ENCODE assay signal across 8 cellular contexts in genomic region chr3:120450914-120451669, GRCh38. TPM values are rescaled to one million over a fixed set of nuclear protein-coding genes. Genes with fewer than 3 reads are reported as not detected.
A peak's percentile ranks its signal among the peaks of the same experiment; 100 is the strongest.
DNase-seq lines count a peak whose midpoint lies in the region; ATAC-seq and TF ChIP-seq lines count a peak whose summit lies in the region.

FSTL1 (minus strand) TSS chr3:120450992; CDS start chr3:120450746, 246 bp downstream.

- DNase-seq in GM23248, result peak; percentile 69
- DNase-seq in SK-N-SH, result peak; percentile 91
- no peak for DNase-seq in esophagus muscularis mucosa (ENCODE audit: extremely low spot score)
- DNase-seq in mucosa of descending colon, result peak; percentile 33 to 68 (median 40)
- DNase-seq in upper lobe of right lung, result peak; percentile 62
- no peak for DNase-seq in NCI-H1417 (lab: John Stamatoyannopoulos, UW)
- no peak for DNase-seq in SHP77 treated with DMSO at 0.1 percent for 48 hours (lab: John Stamatoyannopoulos, UW)

- POLR2A ChIA-PET in SK-N-SH (lab: Yijun Ruan, JAX), result interaction anchor here (0.7 to 1.5 kb wide), 2 partner anchors 16 to 34 kb away, joined by 3 read pairs; no protein-coding TSS in a partner anchor

- peak within 1 kb of the TSS; percentile 99 for H3K4me2 ChIP-seq in GM23248 (ENCODE audit: unreplicated experiment)
- peak within 1 kb of the TSS; percentile 93 for H3K4me2 ChIP-seq in SK-N-SH

- TF ChIP-seq EP300 in SK-N-SH (IDR thresholded peaks at IDR 0.05; ENCODE audit: borderline replicate concordance in 1 of 2, low read depth in 1 of 2, low read length in 1 of 2) (no peak), esophagus muscularis mucosa (IDR thresholded peaks at IDR 0.05) (no peak)

- no peaks in the 10 kb centered on the region for H3K27me3 ChIP-seq in GM23248 (replicated peaks; ENCODE audit: insufficient read depth)
- H3K27me3 ChIP-seq in SK-N-SH (ENCODE audit: insufficient read depth), result no peaks in the 10 kb centered on the region
- no peaks in the 10 kb centered on the region for H3K27me3 ChIP-seq in esophagus muscularis mucosa
- H3K27me3 ChIP-seq in upper lobe of right lung, result peaks cover 8% of the 10 kb centered on the region

- H3K9me3 ChIP-seq in GM23248 (ENCODE audit: low read depth) (no peaks in the 10 kb centered on the region), SK-N-SH (no peaks in the 10 kb centered on the region), esophagus muscularis mucosa (no peaks in the 10 kb centered on the region), mucosa of descending colon (no peaks in the 10 kb centered on the region), upper lobe of right lung (no peaks in the 10 kb centered on the region)

- peaks cover 22% of the 10 kb centered on the region for H3K4me1 ChIP-seq in GM23248 (ENCODE audit: insufficient read depth)
- H3K4me1 ChIP-seq in SK-N-SH (ENCODE audit: control insufficient read depth in 1 of 2, insufficient read depth in 2 of 2, low read depth in 1 of 2, low read length in 1 of 2), result peaks cover 23 to 24% of the 10 kb centered on the region in 2 experiments
- H3K4me1 ChIP-seq in esophagus muscularis mucosa, result peaks cover 37 to 44% (median 42%) of the 10 kb centered on the region in 4 donors
- H3K4me1 ChIP-seq in mucosa of descending colon (ENCODE audit: low read depth), result peaks cover 15% of the 10 kb centered on the region
- peaks cover 11% of the 10 kb centered on the region for H3K4me1 ChIP-seq in upper lobe of right lung

- ATAC-seq in mucosa of descending colon (peak; percentile 44), upper lobe of right lung (peak; percentile 77), HG03460 (IDR thresholded peaks at IDR 0.05; ENCODE audit: unreplicated experiment) (no peak)

- H3K36me3 ChIP-seq in GM23248 (ENCODE audit: low read depth), result peaks cover 20% of the 10 kb centered on the region
- peaks cover 9 to 32% of the 10 kb centered on the region in 2 experiments for H3K36me3 ChIP-seq in SK-N-SH (replicated peaks in 1 of 2; ENCODE audit: control insufficient read depth in 1 of 2, insufficient read depth in 2 of 2, low read length in 1 of 2)
- peaks cover 0 to 10% (median 5%) of the 10 kb centered on the region in 4 donors for H3K36me3 ChIP-seq in esophagus muscularis mucosa
- H3K36me3 ChIP-seq in mucosa of descending colon (ENCODE audit: low read depth), result no peaks in the 10 kb centered on the region
- H3K36me3 ChIP-seq in upper lobe of right lung, result no peaks in the 10 kb centered on the region

- TF ChIP-seq POLR2A in esophagus muscularis mucosa (IDR thresholded peaks at IDR 0.05; ENCODE audit: low read depth), result peak; percentile 43

- H3K4me3 ChIP-seq in GM23248 (peak within 1 kb of the TSS; percentile 81), SK-N-SH (ENCODE audit: low read depth in 2 of 2, low read length in 1 of 2) (peak within 1 kb of the TSS; percentile 69 to 79), esophagus muscularis mucosa (peak within 1 kb of the TSS; percentile 67 to 98 (median 91)), mucosa of descending colon (peak within 1 kb of the TSS; percentile 29), upper lobe of right lung (peak within 1 kb of the TSS; percentile 74)

- 1 to 2% methylated on average over 21 to 57 of the region's 67 CpGs for WGBS in GM23248 (ENCODE audit: low coverage in 1 of 2, low lambda C conversion rate in 2 of 2, missing lambda C conversion rate in 2 of 2), 2 experiments
- 49% methylated on average over 34 of the region's 67 CpGs for WGBS in SK-N-SH (ENCODE audit: low lambda C conversion rate)
- 7% methylated on average over 5 of the region's 67 CpGs for WGBS in esophagus muscularis mucosa

- CTCF ChIA-PET in SK-N-SH (lab: Yijun Ruan, JAX), result interaction anchor here (0.5 to 2.2 kb wide), 3 partner anchors 11 to 104 kb away, joined by 3 to 8 read pairs (median 5); no protein-coding TSS in a partner anchor

- H4K20me1 ChIP-seq in GM23248 (ENCODE audit: insufficient read depth), result no peaks in the 10 kb centered on the region; the same call in 1 of the 2 replicates
- peaks cover 30% of the 10 kb centered on the region for H4K20me1 ChIP-seq in SK-N-SH (ENCODE audit: insufficient read depth)

- H2AFZ ChIP-seq in GM23248 (peak within 1 kb of the TSS; percentile 69), SK-N-SH (ENCODE audit: low read depth) (peak within 1 kb of the TSS; percentile 73)

- peak within 1 kb of the TSS; percentile 84 for H3K27ac ChIP-seq in GM23248
- H3K27ac ChIP-seq in SK-N-SH (ENCODE audit: low read depth in 2 of 2, low read length in 1 of 2), result peak within 1 kb of the TSS; percentile 45 to 87
- H3K27ac ChIP-seq in esophagus muscularis mucosa (replicated peaks in 1 of 4), result peak within 1 kb of the TSS; percentile 93 to 100 (median 97)
- H3K27ac ChIP-seq in upper lobe of right lung, result peak within 1 kb of the TSS; percentile 88

- intact Hi-C loops in esophagus muscularis mucosa (cut with DNase I), result loop anchor here (2.0 to 10.0 kb wide), 2 partner anchors 46 to 104 kb away; no protein-coding TSS in a partner anchor
- intact Hi-C loops in mucosa of descending colon (cut with DNase I, micrococcal nuclease), result no loop called here
- intact Hi-C loops in upper lobe of right lung (cut with DNase I), result no loop called here

- no peaks in the 10 kb centered on the region for H3K9me2 ChIP-seq in GM23248 (ENCODE audit: insufficient read depth)
- H3K9me2 ChIP-seq in SK-N-SH, result no peaks in the 10 kb centered on the region

- H3K79me2 ChIP-seq in GM23248 (ENCODE audit: insufficient read depth), result peaks cover 48% of the 10 kb centered on the region
- peaks cover 47% of the 10 kb centered on the region for H3K79me2 ChIP-seq in SK-N-SH (ENCODE audit: insufficient read depth)

- TF ChIP-seq RAD21 in SK-N-SH (IDR thresholded peaks at IDR 0.05; ENCODE audit: low read length), result no peak

- H3F3A ChIP-seq in GM23248 (ENCODE audit: insufficient read depth) (peaks cover 39% of the 10 kb centered on the region), SK-N-SH (replicated peaks; ENCODE audit: insufficient read depth) (peaks cover 13% of the 10 kb centered on the region)

- in situ Hi-C loops in GM23248 (cut with MboI), result loop anchor here (10.0 kb wide), 1 partner anchor 104 kb away; no protein-coding TSS in a partner anchor

- peak within 1 kb of the TSS; percentile 92 for H3K9ac ChIP-seq in GM23248
- H3K9ac ChIP-seq in SK-N-SH, result peak within 1 kb of the TSS; percentile 93

- TF ChIP-seq CTCF in SK-N-SH (IDR thresholded peaks at IDR 0.05) (no peak), esophagus muscularis mucosa (IDR thresholded peaks at IDR 0.05) (peak in 1 of 3 experiments; percentile 2), mucosa of descending colon (IDR thresholded peaks at IDR 0.05) (no peak), upper lobe of right lung (IDR thresholded peaks at IDR 0.05) (no peak)

TF ChIP-seq in SK-N-SH, 30 proteins besides CTCF, POLR2A, EP300 and RAD21 (continues in another document):
- TF ChIP-seq REST (IDR thresholded peaks at IDR 0.05; ENCODE audit: low read depth, low read length) (0 out of 2 replicates have a peak, but pooled peaks have one; percentile 0), RXRA (IDR thresholded peaks at IDR 0.05; ENCODE audit: borderline replicate concordance, low read depth) (no peak), NRF1 (IDR thresholded peaks at IDR 0.05; ENCODE audit: low read depth, low read length) (no peak), ZBTB33 (IDR thresholded peaks at IDR 0.05; ENCODE audit: borderline replicate concordance, low read depth) (no peak), TAF1 (IDR thresholded peaks at IDR 0.05; ENCODE audit: borderline replicate concordance, low read depth, low read length) (peak; percentile 73)

RNA-seq across cellular contexts. Expression of gene FSTL1, which starts in this region (rescaled TPM):
- total RNA-seq in GM23248 (2014; rRNA removed; shearing (Covaris generic)), result 4,171 and 4,244 TPM in 2 replicates
- polyA plus RNA-seq in GM23248 (2016; fragmentation: Nextera tagmentation; extraction: Ambion mirVana), result 1,910 and 1,919 TPM in 2 replicates
- polyA plus RNA-seq in SK-N-SH (2012; rRNA removed), result 329 and 454 TPM in 2 replicates
- 409 and 444 TPM in 2 replicates for polyA plus RNA-seq in SK-N-SH (2012; cell fraction: cytosol; rRNA removed)
- polyA plus RNA-seq in SK-N-SH (2012; cell fraction: nucleus; rRNA removed), result 657 and 858 TPM in 2 replicates
- 100 to 1,000 TPM; 409 to 701 (median 677) TPM for total RNA-seq in esophagus muscularis mucosa
- 100 to 1,000 TPM in 2 of 3 donors, 10 to 100 TPM in 1; 28.1 to 246 (median 108) TPM for total RNA-seq in mucosa of descending colon
- 221 TPM for total RNA-seq in upper lobe of right lung

Comparison
In these comparisons a context has a peak if more than half of its experiments do, and no peak if none do; other contexts are left out.
1. DNase-seq: peak in GM23248 (single experiment), SK-N-SH (single experiment), mucosa of descending colon (3 of 3) and upper lobe of right lung (single experiment); none in esophagus muscularis mucosa (single experiment), NCI-H1417 (0 of 3) and SHP77 treated with DMSO at 0.1 percent for 48 hours (single experiment).
2. H3K4me3 ChIP-seq: peak in every context shown above with its lines; median percentile 91 in esophagus muscularis mucosa; 81 in GM23248; 74 in SK-N-SH; 74 in upper lobe of right lung; 29 in mucosa of descending colon.
3. Peak in every context shown above with its lines, with median percentiles within 50 percentile points of each other: H3K27ac ChIP-seq.